ENCODE assay signal across 16 cellular contexts in genomic region chr3:154184582-154184981, GRCh38.
"Had no signal": no experiment of that assay in that cellular context is flagged by ENCODE, and none has a peak within 500 bp of the region (broad histone marks: within the 10 kb centered on the region; RNA-seq: fewer than 3 reads in every experiment).

No MANE protein-coding gene starts in this region.

- H3K36me3 Mint-ChIP-seq: immature natural killer cell; natural killer cell treated with Interleukin-12 subunit alpha and Interleukin-12 subunit beta and Interleukin-15 and Interleukin-18, amount 100 ng/mL, for 72 hours had no signal

- H3K4me3 Mint-ChIP-seq: activated B cell treated with CpG ODN at 0.5 μM for 24 hours; activated CD4-positive, alpha-beta T cell treated with anti-CD3 and anti-CD28 coated beads, Interleukin-2, amount 10 ng/mL, durations not matched to agents 24 days and 14 days; activated naive CD4-positive, alpha-beta T cell treated with anti-CD3 and anti-CD28 coated beads for 36 hours; activated naive CD8-positive, alpha-beta T cell treated with anti-CD3 and anti-CD28 coated beads, Interleukin-2, amount 50 U/mL, for 24 hours; activated T-helper 17 cell treated with anti-CD3 and anti-CD28 coated beads, Interleukin-2, amount 50 U/mL, for 72 hours; immature natural killer cell; natural killer cell treated with Interleukin-12 subunit alpha and Interleukin-12 subunit beta and Interleukin-15 and Interleukin-18, amount 100 ng/mL, for 72 hours had no signal

- H3K9me3 Mint-ChIP-seq: activated CD4-positive, alpha-beta T cell treated with anti-CD3 and anti-CD28 coated beads, Interleukin-2, amount 10 ng/mL, durations not matched to agents 24 days and 14 days; activated naive CD4-positive, alpha-beta T cell treated with anti-CD3 and anti-CD28 coated beads for 36 hours; activated naive CD8-positive, alpha-beta T cell treated with anti-CD3 and anti-CD28 coated beads, Interleukin-2, amount 50 U/mL, for 24 hours; activated T-helper 17 cell treated with anti-CD3 and anti-CD28 coated beads, Interleukin-2, amount 50 U/mL, for 72 hours; immature natural killer cell; natural killer cell treated with Interleukin-12 subunit alpha and Interleukin-12 subunit beta and Interleukin-15 and Interleukin-18, amount 100 ng/mL, for 72 hours had no signal

- H3K27ac Mint-ChIP-seq: activated B cell treated with CpG ODN at 0.5 μM for 24 hours; activated CD4-positive, alpha-beta T cell treated with anti-CD3 and anti-CD28 coated beads, Interleukin-2, amount 10 ng/mL, durations not matched to agents 24 days and 14 days; activated naive CD4-positive, alpha-beta T cell treated with anti-CD3 and anti-CD28 coated beads for 36 hours; activated naive CD8-positive, alpha-beta T cell treated with anti-CD3 and anti-CD28 coated beads, Interleukin-2, amount 50 U/mL, for 24 hours; activated T-helper 17 cell treated with anti-CD3 and anti-CD28 coated beads, Interleukin-2, amount 50 U/mL, for 72 hours; immature natural killer cell; natural killer cell treated with Interleukin-12 subunit alpha and Interleukin-12 subunit beta and Interleukin-15 and Interleukin-18, amount 100 ng/mL, for 72 hours had no signal

- H3K27me3 Mint-ChIP-seq: activated B cell treated with CpG ODN at 0.5 μM for 24 hours; activated CD4-positive, alpha-beta T cell treated with anti-CD3 and anti-CD28 coated beads, Interleukin-2, amount 10 ng/mL, durations not matched to agents 24 days and 14 days had no signal

- H3K4me3 ChIP-seq: esophagus squamous epithelium, skin epidermis, suprapubic skin had no signal

- H3K4me1 Mint-ChIP-seq: activated B cell treated with CpG ODN at 0.5 μM for 24 hours; activated CD4-positive, alpha-beta T cell treated with anti-CD3 and anti-CD28 coated beads, Interleukin-2, amount 10 ng/mL, durations not matched to agents 24 days and 14 days; activated naive CD8-positive, alpha-beta T cell treated with anti-CD3 and anti-CD28 coated beads, Interleukin-2, amount 50 U/mL, for 24 hours; activated T-helper 17 cell treated with anti-CD3 and anti-CD28 coated beads, Interleukin-2, amount 50 U/mL, for 72 hours; immature natural killer cell had no signal

- DNase-seq: activated B cell treated with CpG ODN at 0.5 μM for 24 hours; activated CD4-positive, alpha-beta T cell treated with anti-CD3 and anti-CD28 coated beads, Interleukin-2, amount 10 ng/mL, durations not matched to agents 24 days and 14 days; activated naive CD4-positive, alpha-beta T cell treated with anti-CD3 and anti-CD28 coated beads for 36 hours; activated naive CD8-positive, alpha-beta T cell treated with anti-CD3 and anti-CD28 coated beads, Interleukin-2, amount 50 U/mL, for 24 hours; aorta; esophagus squamous epithelium; immature natural killer cell; mesendoderm; posterior cingulate gyrus; retina; stimulated activated naive CD8-positive, alpha-beta T cell treated with anti-CD3 and anti-CD28 coated beads, Interleukin-15, Interleukin-2, amounts not matched to agents 100 U/mL and 50 U/mL, for 24 hours; T-helper 2 cell had no signal

- H3K36me3 ChIP-seq: suprapubic skin had no signal

- ATAC-seq: activated naive CD8-positive, alpha-beta T cell treated with anti-CD3 and anti-CD28 coated beads, Interleukin-2, amount 50 U/mL, for 24 hours; activated T-helper 17 cell treated with anti-CD3 and anti-CD28 coated beads, Interleukin-2, amount 50 U/mL, for 72 hours; natural killer cell treated with Interleukin-12 subunit alpha and Interleukin-12 subunit beta and Interleukin-15 and Interleukin-18, amount 100 ng/mL, for 72 hours; stimulated activated naive CD8-positive, alpha-beta T cell treated with anti-CD3 and anti-CD28 coated beads, Interleukin-15, Interleukin-2, amounts not matched to agents 100 U/mL and 50 U/mL, for 24 hours had no signal

- H3K27me3 ChIP-seq: esophagus squamous epithelium, suprapubic skin had no signal

- H3K9me3 ChIP-seq: esophagus squamous epithelium, suprapubic skin had no signal

- H3K27ac ChIP-seq: esophagus squamous epithelium, skin epidermis, suprapubic skin had no signal
